In the genomic region with DNA sequence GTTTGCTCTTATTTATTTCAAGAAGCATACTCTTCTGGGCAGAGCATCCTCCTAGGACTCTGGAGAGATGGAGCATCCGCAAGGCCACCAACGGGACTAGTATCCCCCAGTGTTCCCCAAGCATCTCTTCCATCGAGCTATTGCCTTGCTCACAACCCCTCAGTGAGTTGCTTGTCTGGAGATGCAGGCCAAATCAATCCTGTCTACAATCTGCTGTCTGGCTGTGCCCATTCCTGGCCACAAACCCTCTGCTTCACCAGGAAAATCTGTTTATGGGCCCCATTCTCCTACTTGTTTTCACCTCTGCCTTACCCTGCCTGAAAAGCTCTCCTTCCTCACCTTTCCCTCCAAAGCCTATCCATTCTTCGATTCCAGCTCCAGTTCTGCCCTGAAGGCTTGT, we compare ENCODE assay signal across 23 cellular contexts.
"Had no signal": no experiment of that assay in that cellular context is flagged by ENCODE, and none has a peak within 500 bp of the region (broad histone marks: within the 10 kb centered on the region; RNA-seq: fewer than 3 reads in every experiment).

No MANE protein-coding gene starts in this region.

- ATAC-seq: activated CD4-positive, CD25-positive, alpha-beta regulatory T cell treated with anti-CD3 and anti-CD28 coated beads, Interleukin-2, amount 50 U/mL, for 24 hours; activated naive CD8-positive, alpha-beta T cell treated with anti-CD3 and anti-CD28 coated beads, Interleukin-2, amount 50 U/mL, for 24 hours; body of pancreas; heart right ventricle; left colon; lower lobe of right lung; SK-N-SH treated with all-trans-retinoic acid at 6 μM for 48 hours; stimulated activated naive B cell treated with anti-CD40 and anti-IgM and Interleukin-4, amounts not matched to agents 10 μg/mL and 1 μg/mL and 100 μg/mL, for 72 hours; T-cell had no signal

- H3K4me1 ChIP-seq: body of pancreas had no signal

- H3K27me3 ChIP-seq: body of pancreas, cardiac muscle cell, heart right ventricle had no signal

- H3K9me3 ChIP-seq: body of pancreas, heart right ventricle, lower lobe of right lung had no signal

- H3K36me3 Mint-ChIP-seq: mesothelial cell of epicardium; stimulated activated naive B cell treated with anti-CD40 and anti-IgM and Interleukin-4, amounts not matched to agents 10 μg/mL and 1 μg/mL and 100 μg/mL, for 72 hours; T-cell had no signal

- H3K27me3 Mint-ChIP-seq: activated naive CD8-positive, alpha-beta T cell treated with anti-CD3 and anti-CD28 coated beads, Interleukin-2, amount 50 U/mL, for 24 hours; stimulated activated naive B cell treated with anti-CD40 and anti-IgM and Interleukin-4, amounts not matched to agents 10 μg/mL and 1 μg/mL and 100 μg/mL, for 72 hours had no signal

- H3K9me3 Mint-ChIP-seq: activated CD4-positive, alpha-beta memory T cell treated with anti-CD3 and anti-CD28 coated beads, Interleukin-2, amount 10 ng/mL, durations not matched to agents 7 days and 5 days; activated CD4-positive, alpha-beta T cell treated with anti-CD3 and anti-CD28 coated beads, Interleukin-2, amount 10 ng/mL, durations not matched to agents 24 days and 14 days; activated naive CD8-positive, alpha-beta T cell treated with anti-CD3 and anti-CD28 coated beads, Interleukin-2, amount 50 U/mL, for 24 hours; activated T-helper 1 cell treated with anti-CD3 and anti-CD28 coated beads, Interleukin-12 subunit alpha, Interleukin-12 subunit beta, Interleukin-2, Interleukin-4 antibody, amounts not matched to agents 30 ng/mL and 10 ng/mL and 1 ng/mL, durations not matched to agents 14 hours and 24 hours and 36 hours; mesothelial cell of epicardium; nephron; stimulated activated naive B cell treated with anti-CD40 and anti-IgM and Interleukin-4, amounts not matched to agents 10 μg/mL and 1 μg/mL and 100 μg/mL, for 72 hours; T-cell; T-helper 2 cell treated with Interferon-gamma antibody and Interleukin-4, amounts not matched to agents 5 μg/mL and 100 μg/mL, for 36 hours had no signal

- H3K4me3 Mint-ChIP-seq: activated CD4-positive, alpha-beta memory T cell treated with anti-CD3 and anti-CD28 coated beads, Interleukin-2, amount 10 ng/mL, durations not matched to agents 7 days and 5 days; activated CD4-positive, alpha-beta T cell treated with anti-CD3 and anti-CD28 coated beads, Interleukin-2, amount 10 ng/mL, durations not matched to agents 24 days and 14 days; activated naive CD8-positive, alpha-beta T cell treated with anti-CD3 and anti-CD28 coated beads, Interleukin-2, amount 50 U/mL, for 24 hours; activated T-helper 1 cell treated with anti-CD3 and anti-CD28 coated beads, Interleukin-12 subunit alpha, Interleukin-12 subunit beta, Interleukin-2, Interleukin-4 antibody, amounts not matched to agents 30 ng/mL and 10 ng/mL and 1 ng/mL, durations not matched to agents 14 hours and 24 hours and 36 hours; mesothelial cell of epicardium; nephron; stimulated activated naive B cell treated with anti-CD40 and anti-IgM and Interleukin-4, amounts not matched to agents 10 μg/mL and 1 μg/mL and 100 μg/mL, for 72 hours; T-cell; T-helper 2 cell treated with Interferon-gamma antibody and Interleukin-4, amounts not matched to agents 5 μg/mL and 100 μg/mL, for 36 hours had no signal

- H3K4me1 Mint-ChIP-seq: activated CD4-positive, alpha-beta memory T cell treated with anti-CD3 and anti-CD28 coated beads, Interleukin-2, amount 10 ng/mL, durations not matched to agents 7 days and 5 days; activated CD4-positive, alpha-beta T cell treated with anti-CD3 and anti-CD28 coated beads, Interleukin-2, amount 10 ng/mL, durations not matched to agents 24 days and 14 days; activated naive CD8-positive, alpha-beta T cell treated with anti-CD3 and anti-CD28 coated beads, Interleukin-2, amount 50 U/mL, for 24 hours; stimulated activated naive B cell treated with anti-CD40 and anti-IgM and Interleukin-4, amounts not matched to agents 10 μg/mL and 1 μg/mL and 100 μg/mL, for 72 hours; T-cell had no signal

- H3K27ac ChIP-seq: body of pancreas, cardiac muscle cell, lower lobe of right lung, VCaP had no signal

- H3K27ac Mint-ChIP-seq: activated CD4-positive, alpha-beta memory T cell treated with anti-CD3 and anti-CD28 coated beads, Interleukin-2, amount 10 ng/mL, durations not matched to agents 7 days and 5 days; activated CD4-positive, alpha-beta T cell treated with anti-CD3 and anti-CD28 coated beads, Interleukin-2, amount 10 ng/mL, durations not matched to agents 24 days and 14 days; activated naive CD8-positive, alpha-beta T cell treated with anti-CD3 and anti-CD28 coated beads, Interleukin-2, amount 50 U/mL, for 24 hours; activated T-helper 1 cell treated with anti-CD3 and anti-CD28 coated beads, Interleukin-12 subunit alpha, Interleukin-12 subunit beta, Interleukin-2, Interleukin-4 antibody, amounts not matched to agents 30 ng/mL and 10 ng/mL and 1 ng/mL, durations not matched to agents 14 hours and 24 hours and 36 hours; mesothelial cell of epicardium; stimulated activated naive B cell treated with anti-CD40 and anti-IgM and Interleukin-4, amounts not matched to agents 10 μg/mL and 1 μg/mL and 100 μg/mL, for 72 hours; T-cell; T-helper 2 cell treated with Interferon-gamma antibody and Interleukin-4, amounts not matched to agents 5 μg/mL and 100 μg/mL, for 36 hours had no signal

- H3K36me3 ChIP-seq: cardiac muscle cell, heart right ventricle, lower lobe of right lung had no signal

- H3K4me3 ChIP-seq: body of pancreas, cardiac muscle cell, dorsolateral prefrontal cortex, heart right ventricle, lower lobe of right lung had no signal

- DNase-seq: activated CD4-positive, alpha-beta memory T cell treated with anti-CD3 and anti-CD28 coated beads, Interleukin-2, amount 10 ng/mL, durations not matched to agents 7 days and 5 days; activated CD4-positive, alpha-beta T cell treated with anti-CD3 and anti-CD28 coated beads, Interleukin-2, amount 10 ng/mL, durations not matched to agents 24 days and 14 days; activated gamma-delta T cell; activated naive CD4-positive, alpha-beta T cell treated with anti-CD3 and anti-CD28 coated beads, Interleukin-2, amount 50 U/mL, for 16 hours; activated naive CD8-positive, alpha-beta T cell treated with anti-CD3 and anti-CD28 coated beads, Interleukin-2, amount 50 U/mL, for 24 hours; body of pancreas; dorsolateral prefrontal cortex; heart right ventricle; left colon; lower lobe of right lung; nucleus accumbens; stimulated activated CD4-positive, alpha-beta T cell treated with anti-CD3 and anti-CD28 coated beads, Interleukin-2, amount 100 ng/mL, for 48 hours; stimulated activated CD8-positive, alpha-beta memory T cell treated with anti-CD3 and anti-CD28 coated beads, Interleukin-4, amount 100 ng/mL, for 48 hours; stimulated activated naive B cell treated with anti-CD40 and anti-IgM and Interleukin-4, amounts not matched to agents 10 μg/mL and 1 μg/mL and 100 μg/mL, for 72 hours; T-cell had no signal
